In genomic region chr4:10716163-10716562, GRCh38 we compare ENCODE assay signal across 1 cellular context.
TF ChIP-seq lines count a peak whose summit lies in the region.

No MANE protein-coding gene starts in this region.

TF ChIP-seq in GM23338, 12 proteins besides CTCF, POLR2A, EP300 and RAD21 (continued from another document):
- TF ChIP-seq ZNF462 (CRISPR knock-in tag; IDR thresholded peaks at IDR 0.05): no peak
